1 cellular context compared by ENCODE assay signal in the genomic region with DNA sequence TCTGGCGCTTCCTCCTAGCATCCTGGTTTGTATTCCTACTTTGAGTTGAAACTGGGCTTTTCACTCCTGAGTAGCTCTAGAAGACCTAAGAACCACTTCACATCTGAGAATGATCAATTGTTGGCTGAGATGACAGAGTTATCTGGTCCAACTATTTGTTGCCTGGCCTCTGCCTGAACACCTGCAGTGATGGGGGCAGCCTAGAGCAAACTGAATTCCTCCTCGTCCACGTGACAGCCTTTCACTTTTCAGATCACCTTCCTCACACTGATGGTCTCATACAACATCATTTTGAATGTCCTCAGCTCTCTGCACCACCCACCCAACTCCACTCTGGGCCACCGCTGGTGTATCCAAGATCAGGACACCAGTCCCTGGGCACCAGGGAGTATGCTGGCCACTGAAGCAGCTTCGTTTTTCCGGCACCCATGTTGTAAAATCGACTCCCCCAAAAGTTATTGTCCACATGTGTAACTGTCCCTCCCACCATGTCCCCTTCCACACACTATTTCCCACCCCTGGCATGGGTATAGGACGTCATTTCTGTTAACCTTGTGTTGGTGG.
TF ChIP-seq lines count a peak whose summit lies in the region.

No MANE protein-coding gene starts in this region.

TF ChIP-seq in K562, 482 proteins besides CTCF, POLR2A, EP300 and RAD21 (continued from another document):
- TF ChIP-seq, protein P1, sequence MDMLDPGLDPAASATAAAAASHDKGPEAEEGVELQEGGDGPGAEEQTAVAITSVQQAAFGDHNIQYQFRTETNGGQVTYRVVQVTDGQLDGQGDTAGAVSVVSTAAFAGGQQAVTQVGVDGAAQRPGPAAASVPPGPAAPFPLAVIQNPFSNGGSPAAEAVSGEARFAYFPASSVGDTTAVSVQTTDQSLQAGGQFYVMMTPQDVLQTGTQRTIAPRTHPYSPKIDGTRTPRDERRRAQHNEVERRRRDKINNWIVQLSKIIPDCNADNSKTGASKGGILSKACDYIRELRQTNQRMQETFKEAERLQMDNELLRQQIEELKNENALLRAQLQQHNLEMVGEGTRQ (CRISPR knock-in tag; IDR thresholded peaks at IDR 0.05): peak; percentile 38; the same call in 1 of the 2 replicates
- TF ChIP-seq RAD51 (IDR thresholded peaks at IDR 0.05; ENCODE audit: borderline replicate concordance, low read depth) (peak; percentile 41; the same call in 1 of the 2 replicates), ZKSCAN1 (IDR thresholded peaks at IDR 0.05; ENCODE audit: low read depth, low read length) (no peak), ZNF324 (CRISPR knock-in tag; IDR thresholded peaks at IDR 0.05) (no peak), MTF1 (CRISPR knock-in tag; IDR thresholded peaks at IDR 0.05; ENCODE audit: borderline replicate concordance) (no peak), MTA3 (IDR thresholded peaks at IDR 0.05; ENCODE audit: borderline replicate concordance) (no peak), MTA1 (IDR thresholded peaks at IDR 0.05; ENCODE audit: borderline replicate concordance) (no peak), THRAP3 (IDR thresholded peaks at IDR 0.05; ENCODE audit: borderline replicate concordance) (no peak), PYGO2 (tag; IDR thresholded peaks at IDR 0.05) (no peak), EGR1 (conservative IDR thresholded peaks at IDR 0.05) (no peak)
- TF ChIP-seq, protein P2, sequence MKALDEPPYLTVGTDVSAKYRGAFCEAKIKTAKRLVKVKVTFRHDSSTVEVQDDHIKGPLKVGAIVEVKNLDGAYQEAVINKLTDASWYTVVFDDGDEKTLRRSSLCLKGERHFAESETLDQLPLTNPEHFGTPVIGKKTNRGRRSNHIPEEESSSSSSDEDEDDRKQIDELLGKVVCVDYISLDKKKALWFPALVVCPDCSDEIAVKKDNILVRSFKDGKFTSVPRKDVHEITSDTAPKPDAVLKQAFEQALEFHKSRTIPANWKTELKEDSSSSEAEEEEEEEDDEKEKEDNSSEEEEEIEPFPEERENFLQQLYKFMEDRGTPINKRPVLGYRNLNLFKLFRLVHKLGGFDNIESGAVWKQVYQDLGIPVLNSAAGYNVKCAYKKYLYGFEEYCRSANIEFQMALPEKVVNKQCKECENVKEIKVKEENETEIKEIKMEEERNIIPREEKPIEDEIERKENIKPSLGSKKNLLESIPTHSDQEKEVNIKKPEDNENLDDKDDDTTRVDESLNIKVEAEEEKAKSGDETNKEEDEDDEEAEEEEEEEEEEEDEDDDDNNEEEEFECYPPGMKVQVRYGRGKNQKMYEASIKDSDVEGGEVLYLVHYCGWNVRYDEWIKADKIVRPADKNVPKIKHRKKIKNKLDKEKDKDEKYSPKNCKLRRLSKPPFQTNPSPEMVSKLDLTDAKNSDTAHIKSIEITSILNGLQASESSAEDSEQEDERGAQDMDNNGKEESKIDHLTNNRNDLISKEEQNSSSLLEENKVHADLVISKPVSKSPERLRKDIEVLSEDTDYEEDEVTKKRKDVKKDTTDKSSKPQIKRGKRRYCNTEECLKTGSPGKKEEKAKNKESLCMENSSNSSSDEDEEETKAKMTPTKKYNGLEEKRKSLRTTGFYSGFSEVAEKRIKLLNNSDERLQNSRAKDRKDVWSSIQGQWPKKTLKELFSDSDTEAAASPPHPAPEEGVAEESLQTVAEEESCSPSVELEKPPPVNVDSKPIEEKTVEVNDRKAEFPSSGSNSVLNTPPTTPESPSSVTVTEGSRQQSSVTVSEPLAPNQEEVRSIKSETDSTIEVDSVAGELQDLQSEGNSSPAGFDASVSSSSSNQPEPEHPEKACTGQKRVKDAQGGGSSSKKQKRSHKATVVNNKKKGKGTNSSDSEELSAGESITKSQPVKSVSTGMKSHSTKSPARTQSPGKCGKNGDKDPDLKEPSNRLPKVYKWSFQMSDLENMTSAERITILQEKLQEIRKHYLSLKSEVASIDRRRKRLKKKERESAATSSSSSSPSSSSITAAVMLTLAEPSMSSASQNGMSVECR (CRISPR knock-in tag; IDR thresholded peaks at IDR 0.05): no peak
- TF ChIP-seq, protein P3, sequence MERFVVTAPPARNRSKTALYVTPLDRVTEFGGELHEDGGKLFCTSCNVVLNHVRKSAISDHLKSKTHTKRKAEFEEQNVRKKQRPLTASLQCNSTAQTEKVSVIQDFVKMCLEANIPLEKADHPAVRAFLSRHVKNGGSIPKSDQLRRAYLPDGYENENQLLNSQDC (CRISPR knock-in tag; IDR thresholded peaks at IDR 0.05): no peak
